In the genomic region with DNA sequence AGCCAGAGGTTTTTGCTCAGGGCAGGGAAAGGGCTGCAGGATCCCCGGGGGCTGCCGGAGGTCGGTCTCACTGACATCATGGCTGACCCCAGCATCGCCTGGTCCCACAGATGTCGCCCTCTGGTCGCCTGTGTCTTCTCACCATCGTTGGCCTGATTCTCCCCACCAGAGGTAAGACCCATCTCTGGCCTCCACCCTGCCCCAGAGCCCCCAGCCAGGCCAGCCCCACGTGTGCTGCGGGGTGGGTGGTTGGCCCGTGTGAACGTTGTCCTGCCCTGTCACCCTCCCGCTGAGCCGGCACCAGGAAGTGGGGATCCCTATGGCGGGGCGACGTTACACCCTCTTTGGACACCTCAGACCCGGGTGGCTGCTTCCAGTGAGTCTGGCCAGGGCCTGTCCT, we compare ENCODE assay signal across 8 cellular contexts. TPM values are rescaled to one million over a fixed set of nuclear protein-coding genes. Genes with fewer than 3 reads are reported as not detected.
DNase-seq lines count a peak whose midpoint lies in the region; ATAC-seq and TF ChIP-seq lines count a peak whose summit lies in the region.

No MANE protein-coding gene starts in this region.

- no peak overlapping the region for H4K5ac ChIP-seq in IMR-90 (ENCODE audit: low read depth, low read length)

- peak overlapping the region; percentile 87 for H3K4me3 ChIP-seq in BLaER1
- peak overlapping the region; percentile 79 for H3K4me3 ChIP-seq in IMR-90 (ENCODE audit: insufficient read depth, low read depth, low read length)
- peak overlapping the region; percentile 80 for H3K4me3 ChIP-seq in lower lobe of right lung
- peak overlapping the region; percentile 83 for H3K4me3 ChIP-seq in thymus (ENCODE audit: low read length)

- 11% methylated on average over 7 of the region's 17 CpGs; no CpG with 5 or more reads in 1 of the 2 experiments for WGBS in IMR-90 (ENCODE audit: extremely low coverage in 2 of 2, insufficient read length in 1 of 2), 2 experiments
- WGBS in thymus = 3% methylated on average over 17 of the region's 17 CpGs

- TF ChIP-seq CTCF in IMR-90 (conservative IDR thresholded peaks at IDR 0.05; ENCODE audit: low read depth, low read length) (no peak), lower lobe of right lung (IDR thresholded peaks at IDR 0.05) (no peak)

- peaks cover 8 to 42% of the 10 kb centered on the region in 2 experiments; a peak in 2 of 4 replicates for H3K79me1 ChIP-seq in IMR-90 (ENCODE audit: low read depth in 1 of 2, low read length in 2 of 2)

- H3K36me3 ChIP-seq in BLaER1 = peaks cover 43% of the 10 kb centered on the region
- H3K36me3 ChIP-seq in IMR-90 (ENCODE audit: control insufficient read depth, insufficient read depth, low read length) = peaks cover 22% of the 10 kb centered on the region
- peaks cover 36% of the 10 kb centered on the region for H3K36me3 ChIP-seq in lower lobe of right lung
- H3K36me3 ChIP-seq in thymus (ENCODE audit: control insufficient read depth, insufficient read depth) = peaks cover 14% of the 10 kb centered on the region

- no TSS peak for BruUV-seq in IMR-90 (replicated peaks; lab: Mats Ljungman, UMichigan)

- peak overlapping the region; percentile 48 to 97; a peak in 2 of 4 replicates for H4K8ac ChIP-seq in IMR-90 (ENCODE audit: low read depth in 2 of 2, low read length in 2 of 2)

- DNase-seq in IMR-90 = no peak
- DNase-seq in activated naive CD8-positive, alpha-beta T cell treated with anti-CD3 and anti-CD28 coated beads, Interleukin-2, amount 10 ng/mL, durations not matched to agents 7 days and 5 days = peak; percentile 60
- DNase-seq in lower lobe of right lung = no peak
- no peak for DNase-seq in NCI-H2107 (lab: John Stamatoyannopoulos, UW)

- peak overlapping the region; percentile 88 for H3K27ac ChIP-seq in BLaER1
- peak overlapping the region; percentile 16; the same call in 1 of the 2 replicates for H3K27ac ChIP-seq in IMR-90 (ENCODE audit: insufficient read depth, low read length)
- H3K27ac ChIP-seq in lower lobe of right lung = peak overlapping the region; percentile 82
- peak overlapping the region; percentile 15 for H3K27ac ChIP-seq in thymus (ENCODE audit: low read depth)

- H2BK5ac ChIP-seq in IMR-90 (ENCODE audit: low read depth, low read length, poor library complexity, severe bottlenecking) = peak overlapping the region; percentile 0

- H2AK5ac ChIP-seq in IMR-90 (ENCODE audit: low read depth, low read length) = peak overlapping the region; percentile 67

- H2AK9ac ChIP-seq in IMR-90 (replicated peaks; ENCODE audit: low read depth, low read length, poor library complexity) = peak overlapping the region; percentile 99

- ATAC-seq in IMR-90 (ENCODE audit: low read depth) = no peak
- peak; percentile 22 for ATAC-seq in activated naive CD8-positive, alpha-beta T cell treated with anti-CD3 and anti-CD28 coated beads, Interleukin-2, amount 10 ng/mL, durations not matched to agents 7 days and 5 days (ENCODE audit: low read depth)
- ATAC-seq in lower lobe of right lung = peak; percentile 4 to 12
- no peak for ATAC-seq in GM21528 (IDR thresholded peaks at IDR 0.05; ENCODE audit: low FRiP score, unreplicated experiment)
- no peak for ATAC-seq in HG02588 (IDR thresholded peaks at IDR 0.05; ENCODE audit: unreplicated experiment)

- CTCF ChIA-PET in IMR-90 (lab: Yijun Ruan, JAX) = no interaction called here

- H3K4me2 ChIP-seq in BLaER1 (peak overlapping the region; percentile 100), IMR-90 (ENCODE audit: low read depth, low read length) (peak overlapping the region; percentile 85)

- H3K4me1 ChIP-seq in BLaER1 (peaks cover 79% of the 10 kb centered on the region), IMR-90 (ENCODE audit: control insufficient read depth, insufficient read depth, low read length) (peaks cover 9% of the 10 kb centered on the region), lower lobe of right lung (peaks cover 21% of the 10 kb centered on the region), thymus (ENCODE audit: control insufficient read depth, insufficient read depth, low read length) (peaks cover 18% of the 10 kb centered on the region)

- H3K9me3 ChIP-seq in BLaER1 = no peaks in the 10 kb centered on the region
- H3K9me3 ChIP-seq in IMR-90 (ENCODE audit: control insufficient read depth, insufficient read depth, low read length) = no peaks in the 10 kb centered on the region
- no peaks in the 10 kb centered on the region for H3K9me3 ChIP-seq in lower lobe of right lung
- no peaks in the 10 kb centered on the region for H3K9me3 ChIP-seq in thymus (ENCODE audit: control insufficient read depth)

- H3K36me3 Mint-ChIP-seq in activated naive CD8-positive, alpha-beta T cell treated with anti-CD3 and anti-CD28 coated beads, Interleukin-2, amount 10 ng/mL, durations not matched to agents 7 days and 5 days = peaks cover 42% of the 10 kb centered on the region

- H2BK15ac ChIP-seq in IMR-90 (ENCODE audit: low read depth, low read length) = no peak overlapping the region

- peaks cover 9% of the 10 kb centered on the region for H3K27me3 Mint-ChIP-seq in activated naive CD8-positive, alpha-beta T cell treated with anti-CD3 and anti-CD28 coated beads, Interleukin-2, amount 10 ng/mL, durations not matched to agents 7 days and 5 days

- H3K4ac ChIP-seq in IMR-90 (ENCODE audit: low read depth, low read length) = peak overlapping the region; percentile 87

- H3K4me1 Mint-ChIP-seq in activated naive CD8-positive, alpha-beta T cell treated with anti-CD3 and anti-CD28 coated beads, Interleukin-2, amount 10 ng/mL, durations not matched to agents 7 days and 5 days = peaks cover 38% of the 10 kb centered on the region

- in situ Hi-C loops in IMR-90 (cut with MboI; ENCODE audit: low sequenced_read_pairs) = no loop called here

- H3K27me3 ChIP-seq in BLaER1 = no peaks in the 10 kb centered on the region
- no peaks in the 10 kb centered on the region for H3K27me3 ChIP-seq in IMR-90 (ENCODE audit: control insufficient read depth, insufficient read depth, low read length)
- peaks cover 3% of the 10 kb centered on the region for H3K27me3 ChIP-seq in lower lobe of right lung (ENCODE audit: low read depth)
- peaks cover 6% of the 10 kb centered on the region for H3K27me3 ChIP-seq in thymus (ENCODE audit: control insufficient read depth, insufficient read depth)

- POLR2A ChIA-PET in IMR-90 (lab: Charles Lee; ENCODE audit: unreplicated experiment) = no interaction called here
- POLR2A ChIA-PET in activated naive CD8-positive, alpha-beta T cell treated with anti-CD3 and anti-CD28 coated beads, Interleukin-2, amount 10 ng/mL, durations not matched to agents 7 days and 5 days (lab: Charles Lee) = interaction anchor here (1.8 to 3.2 kb wide), 5 partner anchors 7 to 56 kb away, joined by 5 to 40 read pairs (median 19); no protein-coding TSS in a partner anchor

- H3K9ac ChIP-seq in BLaER1 (peak overlapping the region; percentile 85), IMR-90 (ENCODE audit: low read depth, low read length) (peak overlapping the region; percentile 83)

- peak overlapping the region; percentile 45; the same call in 1 of the 2 replicates for H2BK120ac ChIP-seq in IMR-90 (ENCODE audit: low read depth, low read length)

- H3K4me3 Mint-ChIP-seq in activated naive CD8-positive, alpha-beta T cell treated with anti-CD3 and anti-CD28 coated beads, Interleukin-2, amount 10 ng/mL, durations not matched to agents 7 days and 5 days = peak overlapping the region; percentile 98

- no peaks in the 10 kb centered on the region for H3K9me3 Mint-ChIP-seq in activated naive CD8-positive, alpha-beta T cell treated with anti-CD3 and anti-CD28 coated beads, Interleukin-2, amount 10 ng/mL, durations not matched to agents 7 days and 5 days

- H2AFZ ChIP-seq in IMR-90 (replicated peaks; ENCODE audit: low read length, poor library complexity) = peak overlapping the region; percentile 100

- peaks cover 12% of the 10 kb centered on the region; the same call in 1 of the 2 replicates for H3K9me1 ChIP-seq in IMR-90 (ENCODE audit: insufficient read depth, low read length)

- H2BK20ac ChIP-seq in IMR-90 (ENCODE audit: low read depth, low read length) = no peak overlapping the region

- intact Hi-C loops in IMR-90 (cut with micrococcal nuclease) = no loop called here
- intact Hi-C loops in lower lobe of right lung (cut with DNase I) = no loop called here

- peak overlapping the region; percentile 93 for H3K27ac Mint-ChIP-seq in activated naive CD8-positive, alpha-beta T cell treated with anti-CD3 and anti-CD28 coated beads, Interleukin-2, amount 10 ng/mL, durations not matched to agents 7 days and 5 days

- peak overlapping the region; percentile 77 for H3K23ac ChIP-seq in IMR-90 (ENCODE audit: low read depth, low read length)

- H4K20me1 ChIP-seq in BLaER1 (peaks cover 54% of the 10 kb centered on the region), IMR-90 (ENCODE audit: insufficient read depth, low read length) (0 out of 2 replicates have a peak, but pooled peaks cover 2% of the 10 kb centered on the region)

- dilution Hi-C loops in IMR-90 (cut with HindIII; ENCODE audit: low sequenced_read_pairs, unreplicated experiment) = no loop called here

- peak overlapping the region; percentile 69; the same call in 1 of the 2 replicates for H3K56ac ChIP-seq in IMR-90 (ENCODE audit: extremely low read depth, insufficient read depth, low read length)

- TF ChIP-seq POLR2A in IMR-90 (IDR thresholded peaks at IDR 0.05; ENCODE audit: low read depth, low read length) = no peak

- no peak overlapping the region for H3K18ac ChIP-seq in IMR-90 (ENCODE audit: low read depth, low read length)

- TF ChIP-seq RAD21 in IMR-90 (IDR thresholded peaks at IDR 0.05; ENCODE audit: low read length) = no peak

- H4K91ac ChIP-seq in IMR-90 (ENCODE audit: insufficient read depth, low read depth, low read length) = peak overlapping the region; percentile 11

- peak overlapping the region; percentile 37 for H3K14ac ChIP-seq in IMR-90 (replicated peaks; ENCODE audit: low read depth, low read length)

RNA-seq across cellular contexts. Expression of a gene that starts 0.9 kb away (rescaled TPM):
- 45.8 and 53.6 TPM in 2 replicates for total RNA-seq in IMR-90 (2012; rRNA removed)
- 245 and 287 TPM in 2 replicates for polyA plus RNA-seq in IMR-90 (2012; rRNA removed)
- 162 and 289 TPM in 2 replicates for polyA plus RNA-seq in IMR-90 (2012; cell fraction: cytosol; rRNA removed)
- 57.5 and 83.6 TPM in 2 replicates for polyA plus RNA-seq in IMR-90 (2012; cell fraction: nucleus; rRNA removed; ENCODE audit: low replicate concordance)
- 100 to 1,000 TPM; 353 to 360 TPM for total RNA-seq in activated naive CD8-positive, alpha-beta T cell treated with anti-CD3 and anti-CD28 coated beads, Interleukin-2, amount 10 ng/mL, durations not matched to agents 7 days and 5 days
- total RNA-seq in lower lobe of right lung = 152 TPM
- 136 TPM for polyA plus RNA-seq in thymus

RNA-seq across cellular contexts. Expression of a gene that starts 12.4 kb away (rescaled TPM):
- not detected in 2 replicates for total RNA-seq in IMR-90 (2012; rRNA removed)
- polyA plus RNA-seq in IMR-90 (2012; rRNA removed) = 0.31 and 0.39 TPM in 2 replicates
- 0.11 and 2.0 TPM in 2 replicates for polyA plus RNA-seq in IMR-90 (2012; cell fraction: cytosol; rRNA removed)
- polyA plus RNA-seq in IMR-90 (2012; cell fraction: nucleus; rRNA removed; ENCODE audit: low replicate concordance) = 0.35 and 0.60 TPM in 2 replicates
- 1 to 10 TPM; 5.3 to 6.5 TPM for total RNA-seq in activated naive CD8-positive, alpha-beta T cell treated with anti-CD3 and anti-CD28 coated beads, Interleukin-2, amount 10 ng/mL, durations not matched to agents 7 days and 5 days
- total RNA-seq in lower lobe of right lung = not detected
- polyA plus RNA-seq in thymus = 1.9 TPM

RNA-seq across cellular contexts. Expression of a gene that starts 16.8 kb away (rescaled TPM):
- total RNA-seq in IMR-90 (2012; rRNA removed) (0.18 TPM in 1 of 2 replicates, not detected in the other), lower lobe of right lung (49.7 TPM)
- polyA plus RNA-seq in IMR-90 (2012; rRNA removed) (2.7 and 3.9 TPM in 2 replicates), thymus (17.1 TPM)
- 1.0 and 7.5 TPM in 2 replicates for polyA plus RNA-seq in IMR-90 (2012; cell fraction: cytosol; rRNA removed)
- 3.4 and 3.9 TPM in 2 replicates for polyA plus RNA-seq in IMR-90 (2012; cell fraction: nucleus; rRNA removed; ENCODE audit: low replicate concordance)
- not detected for total RNA-seq in activated naive CD8-positive, alpha-beta T cell treated with anti-CD3 and anti-CD28 coated beads, Interleukin-2, amount 10 ng/mL, durations not matched to agents 7 days and 5 days

RNA-seq across cellular contexts. Expression of a gene that starts 20.6 kb away (rescaled TPM):
- total RNA-seq in IMR-90 (2012; rRNA removed) (not detected in 2 replicates), lower lobe of right lung (6.3 TPM)
- polyA plus RNA-seq in IMR-90 (2012; rRNA removed) (0.06 and 0.10 TPM in 2 replicates), thymus (9.8 TPM)
- polyA plus RNA-seq in IMR-90 (2012; cell fraction: cytosol; rRNA removed) = 0.05 TPM in 1 of 2 replicates, not detected in the other
- polyA plus RNA-seq in IMR-90 (2012; cell fraction: nucleus; rRNA removed; ENCODE audit: low replicate concordance) = 2.3 and 3.5 TPM in 2 replicates
- total RNA-seq in activated naive CD8-positive, alpha-beta T cell treated with anti-CD3 and anti-CD28 coated beads, Interleukin-2, amount 10 ng/mL, durations not matched to agents 7 days and 5 days = under 1 TPM; 0.28 to 0.44 TPM

RNA-seq across cellular contexts. Expression of a gene that starts 39.8 kb away (rescaled TPM):
- total RNA-seq in IMR-90 (2012; rRNA removed) (not detected in 2 replicates), lower lobe of right lung (135 TPM)
- polyA plus RNA-seq in IMR-90 (2012; rRNA removed) (not detected in 2 replicates), thymus (175 TPM)
- not detected in 2 replicates for polyA plus RNA-seq in IMR-90 (2012; cell fraction: cytosol; rRNA removed)
- not detected in 2 replicates for polyA plus RNA-seq in IMR-90 (2012; cell fraction: nucleus; rRNA removed; ENCODE audit: low replicate concordance)
- not detected for total RNA-seq in activated naive CD8-positive, alpha-beta T cell treated with anti-CD3 and anti-CD28 coated beads, Interleukin-2, amount 10 ng/mL, durations not matched to agents 7 days and 5 days

Comparison
In these comparisons a context has a peak if more than half of its experiments do, and no peak if none do; other contexts are left out.
1. H3K27ac ChIP-seq: peak in every context shown above with its lines; median percentile 88 in BLaER1; 82 in lower lobe of right lung; 16 in IMR-90; 15 in thymus.
2. ATAC-seq: peak in activated naive CD8-positive, alpha-beta T cell treated with anti-CD3 and anti-CD28 coated beads, Interleukin-2, amount 10 ng/mL, durations not matched to agents 7 days and 5 days (single experiment) and lower lobe of right lung (2 of 2); none in IMR-90 (single experiment), GM21528 (single experiment) and HG02588 (single experiment).
3. RNA of a gene that starts 16.8 kb away (total RNA-seq): 49.7 TPM in lower lobe of right lung (single experiment); 0.18 TPM in IMR-90 and not detected in activated naive CD8-positive, alpha-beta T cell treated with anti-CD3 and anti-CD28 coated beads, Interleukin-2, amount 10 ng/mL, durations not matched to agents 7 days and 5 days; every median in the first group is over 10 times any median in the second.
4. Peak in every context shown above with its lines, with median percentiles within 50 percentile points of each other: H3K4me3 ChIP-seq.